8 cellular contexts compared by ENCODE assay signal in genomic region chr11:65474851-65475250, GRCh38. TPM values are rescaled to one million over a fixed set of nuclear protein-coding genes. Genes with fewer than 3 reads are reported as not detected.
DNase-seq lines count a peak whose midpoint lies in the region; ATAC-seq and TF ChIP-seq lines count a peak whose summit lies in the region.
"Not testable (repeated sequence)": the region's sequence is repeated elsewhere in the genome, so short reads cannot be mapped to it uniquely, and the experiment has no call there.

No MANE protein-coding gene starts in this region.

- not testable (repeated sequence) for H3K4me3 ChIP-seq in CD8-positive, alpha-beta T cell (ENCODE audit: low read depth, low read length); esophagus squamous epithelium; psoas muscle; uterus

- not testable (repeated sequence) for H3K27ac ChIP-seq in CD8-positive, alpha-beta T cell (ENCODE audit: low read depth, low read length)
- H3K27ac ChIP-seq in esophagus squamous epithelium (peak overlapping the region; percentile 37 to 100 (median 99)), psoas muscle (peak overlapping the region; percentile 99), uterus (peak overlapping the region; percentile 97 to 98)

- WGBS in esophagus squamous epithelium, 2 donors = 85 to 91% methylated on average over 3 of the region's 3 CpGs
- WGBS in psoas muscle, 3 donors = 71 to 88% (median 81%) methylated on average over 3 of the region's 3 CpGs

- H3K27me3 ChIP-seq in CD8-positive, alpha-beta T cell (ENCODE audit: insufficient read depth, low read length); esophagus squamous epithelium; psoas muscle (ENCODE audit: insufficient read depth in 3 of 3, low read length in 2 of 3); uterus: not testable (repeated sequence)

- CTCF ChIA-PET in CD8-positive, alpha-beta T cell (lab: Charles Lee) = interaction anchor here (0.6 to 6.7 kb wide), 5 partner anchors 10 to 123 kb away, joined by 3 to 36 read pairs (median 4); partner anchors contain the start of gene MALAT1

- not testable (repeated sequence) for TF ChIP-seq POLR2A in esophagus squamous epithelium (IDR thresholded peaks at IDR 0.05); uterus (IDR thresholded peaks at IDR 0.05)

- H3K36me3 ChIP-seq in CD8-positive, alpha-beta T cell (ENCODE audit: insufficient read depth, low read length); esophagus squamous epithelium; psoas muscle (ENCODE audit: insufficient read depth in 1 of 2, low read depth in 1 of 2); uterus: not testable (repeated sequence)

- H3K27me3 Mint-ChIP-seq in CD8-positive, alpha-beta T cell (ENCODE audit: low read depth); T-helper 17 cell; activated naive CD4-positive, alpha-beta T cell treated with anti-CD3 and anti-CD28 coated beads, Interleukin-2, amount 50 U/mL, for 24 hours; mesothelial cell of epicardium (ENCODE audit: low read depth): not testable (repeated sequence)

- not testable (repeated sequence) for TF ChIP-seq CTCF in CD8-positive, alpha-beta T cell (IDR thresholded peaks at IDR 0.05); esophagus squamous epithelium (IDR thresholded peaks at IDR 0.05); mesothelial cell of epicardium (IDR thresholded peaks at IDR 0.05; ENCODE audit: unreplicated experiment); psoas muscle (IDR thresholded peaks at IDR 0.05); uterus (IDR thresholded peaks at IDR 0.05)

- POLR2A ChIA-PET in CD8-positive, alpha-beta T cell (lab: Charles Lee) = interaction anchor here (0.6 to 12.7 kb wide), 4 partner anchors 24 to 64 kb away, joined by 4 to 506 read pairs (median 60); partner anchors contain the start of genes MALAT1 and NEAT1

- H3K9me3 ChIP-seq in CD8-positive, alpha-beta T cell (ENCODE audit: low read length); T-helper 17 cell (ENCODE audit: control insufficient read depth, low read length, poor library complexity, severe bottlenecking); esophagus squamous epithelium; psoas muscle; uterus: not testable (repeated sequence)

- DNase-seq in CD8-positive, alpha-beta T cell; T-helper 17 cell; esophagus squamous epithelium (lab: John Stamatoyannopoulos, UW); mesothelial cell of epicardium (ENCODE audit: low spot score in 2 of 2, unreplicated experiment in 2 of 2); psoas muscle: not testable (repeated sequence)
- peak; percentile 26 for DNase-seq in NCI-H774 (lab: John Stamatoyannopoulos, UW)
- DNase-seq in uterus = peak in 1 of 2 donors; percentile 26

- ATAC-seq in CD8-positive, alpha-beta T cell; T-helper 17 cell; psoas muscle: not testable (repeated sequence)

- H3K9me3 Mint-ChIP-seq in CD8-positive, alpha-beta T cell; activated naive CD4-positive, alpha-beta T cell treated with anti-CD3 and anti-CD28 coated beads, Interleukin-2, amount 50 U/mL, for 24 hours; mesothelial cell of epicardium: not testable (repeated sequence)

- H3K27ac Mint-ChIP-seq in CD8-positive, alpha-beta T cell = peak overlapping the region; percentile 13
- peak overlapping the region; percentile 99 for H3K27ac Mint-ChIP-seq in T-helper 17 cell
- H3K27ac Mint-ChIP-seq in activated naive CD4-positive, alpha-beta T cell treated with anti-CD3 and anti-CD28 coated beads, Interleukin-2, amount 50 U/mL, for 24 hours = peak overlapping the region; percentile 79
- H3K27ac Mint-ChIP-seq in mesothelial cell of epicardium = peak overlapping the region; percentile 34

- H3K4me3 Mint-ChIP-seq in CD8-positive, alpha-beta T cell; T-helper 17 cell; mesothelial cell of epicardium: not testable (repeated sequence)
- peak overlapping the region; percentile 62 for H3K4me3 Mint-ChIP-seq in activated naive CD4-positive, alpha-beta T cell treated with anti-CD3 and anti-CD28 coated beads, Interleukin-2, amount 50 U/mL, for 24 hours

- intact Hi-C loops in CD8-positive, alpha-beta T cell (cut with DNase I, micrococcal nuclease); uterus (cut with DNase I; ENCODE audit: low total_unique reads): not testable (repeated sequence)
- intact Hi-C loops in esophagus squamous epithelium (cut with DNase I) = loop anchor here (10.0 kb wide), 1 partner anchor 50 kb away; the partner anchor contains the start of gene NEAT1
- intact Hi-C loops in psoas muscle (cut with DNase I) = loop anchor here in 1 of 2 donors (5.0 kb wide), 1 partner anchor 58 kb away; no protein-coding TSS in a partner anchor

- not testable (repeated sequence) for H3K36me3 Mint-ChIP-seq in CD8-positive, alpha-beta T cell; T-helper 17 cell (ENCODE audit: low read depth); activated naive CD4-positive, alpha-beta T cell treated with anti-CD3 and anti-CD28 coated beads, Interleukin-2, amount 50 U/mL, for 24 hours; mesothelial cell of epicardium

- H3K4me1 Mint-ChIP-seq in CD8-positive, alpha-beta T cell (ENCODE audit: low read depth) = peaks cover 37% of the 10 kb centered on the region
- H3K4me1 Mint-ChIP-seq in T-helper 17 cell (peaks cover 20% of the 10 kb centered on the region), mesothelial cell of epicardium (peaks cover 31% of the 10 kb centered on the region)
- H3K4me1 Mint-ChIP-seq in activated naive CD4-positive, alpha-beta T cell treated with anti-CD3 and anti-CD28 coated beads, Interleukin-2, amount 50 U/mL, for 24 hours = peaks cover 15% of the 10 kb centered on the region

- H3K4me1 ChIP-seq in CD8-positive, alpha-beta T cell (ENCODE audit: insufficient read depth, low read length) = peaks cover 24% of the 10 kb centered on the region
- H3K4me1 ChIP-seq in esophagus squamous epithelium (peaks cover 43 to 81% (median 55%) of the 10 kb centered on the region in 3 donors), psoas muscle (peaks cover 72% of the 10 kb centered on the region), uterus (peaks cover 8 to 27% of the 10 kb centered on the region in 2 donors)

RNA-seq across cellular contexts. Expression of gene MALAT1, which starts 24.0 kb away (rescaled TPM):
- total RNA-seq in CD8-positive, alpha-beta T cell = over 10,000 TPM; 25,886 to 26,729 TPM
- total RNA-seq in T-helper 17 cell (over 10,000 TPM; 25,853 to 29,025 TPM), esophagus squamous epithelium (over 10,000 TPM in 2 of 4 donors, 1,000 to 10,000 TPM in 2; 1,739 to 13,677 (median 9,435) TPM), mesothelial cell of epicardium (15,343 to 16,172 TPM (median 16,018 TPM) in 3 replicates), psoas muscle (over 10,000 TPM in 1 of 4 donors, 1,000 to 10,000 TPM in 3; 3,071 to 11,376 (median 4,986) TPM), uterus (over 10,000 TPM in 3 of 4 donors, 1,000 to 10,000 TPM in 1; 6,732 to 19,335 (median 13,886) TPM)
- polyA plus RNA-seq in psoas muscle = 100 to 1,000 TPM; 102 to 846 (median 299) TPM

RNA-seq across cellular contexts. Expression of gene SCYL1, which starts 50.0 kb away (rescaled TPM):
- 10 to 100 TPM; 55.8 to 60.4 TPM for total RNA-seq in CD8-positive, alpha-beta T cell
- total RNA-seq in T-helper 17 cell = 10 to 100 TPM; 56.6 to 61.7 TPM
- 10 to 100 TPM; 40.6 to 63.3 (median 52.6) TPM for total RNA-seq in esophagus squamous epithelium
- total RNA-seq in mesothelial cell of epicardium = 83.4 to 91.1 TPM (median 89.5 TPM) in 3 replicates
- total RNA-seq in psoas muscle = 100 to 1,000 TPM in 1 of 4 donors, 10 to 100 TPM in 3; 77.8 to 106 (median 92.6) TPM
- polyA plus RNA-seq in psoas muscle = 10 to 100 TPM; 66.9 to 87.4 (median 79.4) TPM
- 100 to 1,000 TPM in 1 of 4 donors, 10 to 100 TPM in 3; 28.8 to 101 (median 70.1) TPM for total RNA-seq in uterus

RNA-seq across cellular contexts. Expression of gene NEAT1, which starts 52.3 kb away (rescaled TPM):
- 100 to 1,000 TPM; 198 to 201 TPM for total RNA-seq in CD8-positive, alpha-beta T cell
- 100 to 1,000 TPM; 554 to 555 TPM for total RNA-seq in T-helper 17 cell
- 100 to 1,000 TPM in 3 of 4 donors, 10 to 100 TPM in 1; 30.6 to 705 (median 357) TPM for total RNA-seq in esophagus squamous epithelium
- total RNA-seq in mesothelial cell of epicardium = 236 to 269 TPM (median 246 TPM) in 3 replicates
- 1,000 to 10,000 TPM in 1 of 4 donors, 100 to 1,000 TPM in 3; 517 to 1,759 (median 646) TPM for total RNA-seq in psoas muscle
- polyA plus RNA-seq in psoas muscle = 100 to 1,000 TPM; 474 to 758 (median 716) TPM
- total RNA-seq in uterus = 100 to 1,000 TPM in 3 of 4 donors, 10 to 100 TPM in 1; 33.6 to 932 (median 120) TPM

Comparison
In these comparisons a context has a peak if more than half of its experiments do, and no peak if none do; other contexts are left out.
1. H3K27ac Mint-ChIP-seq: peak in every context shown above with its lines; median percentile 99 in T-helper 17 cell; 79 in activated naive CD4-positive, alpha-beta T cell treated with anti-CD3 and anti-CD28 coated beads, Interleukin-2, amount 50 U/mL, for 24 hours; 34 in mesothelial cell of epicardium; 13 in CD8-positive, alpha-beta T cell.